In the genomic region with DNA sequence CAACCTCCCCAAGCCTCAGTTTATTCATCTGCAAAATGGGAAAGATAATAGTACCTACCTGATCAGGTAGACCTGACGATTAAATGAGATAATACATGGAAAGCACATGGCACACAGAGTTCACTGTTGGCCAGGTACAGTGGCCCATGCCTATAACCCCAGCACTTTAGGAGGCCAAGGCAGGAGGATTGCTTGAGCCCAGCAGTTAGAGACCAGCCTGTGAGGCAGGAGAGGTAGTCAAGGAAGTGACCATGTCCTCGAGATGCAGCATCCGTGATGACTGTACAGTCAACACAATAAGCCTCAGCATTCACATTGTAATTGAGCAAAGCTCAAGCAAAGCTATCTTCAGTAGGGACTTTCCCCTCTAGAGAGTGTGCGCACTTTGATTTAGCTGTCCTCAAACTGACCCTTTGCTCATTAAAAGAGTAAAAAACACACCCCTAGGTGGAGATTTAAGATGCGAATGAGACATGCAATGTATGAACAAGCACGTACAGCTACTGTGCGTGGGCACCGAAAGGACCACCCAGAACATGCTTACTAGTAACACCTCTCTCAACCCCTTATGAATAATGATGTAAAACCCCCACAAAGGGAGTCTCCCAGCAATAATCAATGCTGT, we compare ENCODE assay signal across 12 cellular contexts. TPM values are rescaled to one million over a fixed set of nuclear protein-coding genes. Genes with fewer than 3 reads are reported as not detected.
DNase-seq lines count a peak whose midpoint lies in the region; TF ChIP-seq lines count a peak whose summit lies in the region.
"Had no signal": no experiment of that assay in that cellular context is flagged by ENCODE, and none has a peak within 500 bp of the region (broad histone marks: within the 10 kb centered on the region; RNA-seq: fewer than 3 reads in every experiment).

No MANE protein-coding gene starts in this region.

- peaks cover 13% of the 10 kb centered on the region for H3K36me3 ChIP-seq in Karpas-422 (ENCODE audit: insufficient read depth, low read length)
- peaks cover 0 to 31% (median 26%) of the 10 kb centered on the region in 6 donors for H3K36me3 ChIP-seq in spleen

- peaks cover 17% of the 10 kb centered on the region for H3K36me3 Mint-ChIP-seq in activated naive CD4-positive, alpha-beta T cell treated with anti-CD3 and anti-CD28 coated beads, Interleukin-2, amount 50 U/mL, for 24 hours

- no peaks in the 10 kb centered on the region for H4K20me1 ChIP-seq in Karpas-422 (ENCODE audit: insufficient read depth, low read depth, low read length)

- POLR2A ChIA-PET in HEK293T (lab: Yijun Ruan, JAX), result no interaction called here

- H3K9me3 Mint-ChIP-seq in activated naive CD4-positive, alpha-beta T cell treated with anti-CD3 and anti-CD28 coated beads, Interleukin-2, amount 50 U/mL, for 24 hours, result no peaks in the 10 kb centered on the region

- no peaks in the 10 kb centered on the region for H3K9me3 ChIP-seq in Karpas-422 (ENCODE audit: low read length)
- no peaks in the 10 kb centered on the region for H3K9me3 ChIP-seq in spleen
- H3K9me3 ChIP-seq: transverse colon had no signal

- no peak overlapping the region for H2AFZ ChIP-seq in Karpas-422 (ENCODE audit: low read length)

- H3K27ac ChIP-seq in Karpas-422 (ENCODE audit: low read length) (no peak overlapping the region), spleen (peak overlapping the region in 1 of 8 donors; percentile 33)
- H3K27ac ChIP-seq: transverse colon had no signal

- H3K27me3 ChIP-seq in Karpas-422 (ENCODE audit: low read length) (no peaks in the 10 kb centered on the region), spleen (replicated peaks in 1 of 7) (no peaks in the 10 kb centered on the region)
- H3K27me3 ChIP-seq: transverse colon had no signal

- no peak for TF ChIP-seq POLR2A in spleen (IDR thresholded peaks at IDR 0.05)

- H3K4me1 ChIP-seq in Karpas-422 (ENCODE audit: low read length) (peaks cover 23% of the 10 kb centered on the region), spleen (peaks cover 21 to 71% (median 32%) of the 10 kb centered on the region in 6 donors)

- DNase-seq in activated naive CD4-positive, alpha-beta T cell treated with anti-CD3 and anti-CD28 coated beads, Interleukin-2, amount 50 U/mL, for 16 hours, result no peak
- DNase-seq in Karpas-422 (no peak), fibroblast of villous mesenchyme (ENCODE audit: low read depth) (peak; percentile 46), ureter (ENCODE audit: low spot score) (peak; percentile 9), spleen (no peak), HEK293T (ENCODE audit: extremely low spot score) (no peak), SIG-M5 treated with dmso at 0.1 percent for 504 hours (lab: John Stamatoyannopoulos, UW; ENCODE audit: unreplicated experiment) (no peak)
- DNase-seq: activated naive CD4-positive, alpha-beta T cell; NCI-H524 treated with DMSO at 0.1 percent for 48 hours; SIG-M5; transverse colon had no signal

- H3K9me2 ChIP-seq in Karpas-422 (replicated peaks; ENCODE audit: insufficient read depth, low read length), result no peaks in the 10 kb centered on the region

- H3K79me2 ChIP-seq in Karpas-422 (ENCODE audit: low read length), result no peaks in the 10 kb centered on the region

- intact Hi-C loops in spleen (cut with DNase I; ENCODE audit: low total_unique reads), result no loop called here

- H3K4me3 ChIP-seq in Karpas-422 (ENCODE audit: low read length) (no peak overlapping the region), fibroblast of villous mesenchyme (ENCODE audit: low read depth, low read length) (no peak overlapping the region), spleen (no peak overlapping the region)
- H3K4me3 ChIP-seq: transverse colon had no signal

- H3K4me1 Mint-ChIP-seq in activated naive CD4-positive, alpha-beta T cell treated with anti-CD3 and anti-CD28 coated beads, Interleukin-2, amount 50 U/mL, for 24 hours, result peaks cover 93% of the 10 kb centered on the region

- peak overlapping the region; percentile 65 for H3K27ac Mint-ChIP-seq in activated naive CD4-positive, alpha-beta T cell treated with anti-CD3 and anti-CD28 coated beads, Interleukin-2, amount 50 U/mL, for 24 hours

- 51 to 75% (median 72%) methylated on average over 8 of the region's 8 CpGs for WGBS in spleen, 5 donors

- TF ChIP-seq CTCF in fibroblast of villous mesenchyme (IDR thresholded peaks at IDR 0.05; ENCODE audit: insufficient read depth, low read depth, low read length), result no peak
- no peak for TF ChIP-seq CTCF in spleen (IDR thresholded peaks at IDR 0.05 in 8 of 11, conservative IDR thresholded peaks at IDR 0.05 in 3 of 11)

- H3K27me3 Mint-ChIP-seq in activated naive CD4-positive, alpha-beta T cell treated with anti-CD3 and anti-CD28 coated beads, Interleukin-2, amount 50 U/mL, for 24 hours, result no peaks in the 10 kb centered on the region

- CTCF ChIA-PET in HEK293T (lab: Yijun Ruan, JAX), result interaction anchor here (0.6 to 1.5 kb wide), 2 partner anchors 46 to 768 kb away, joined by 4 to 6 read pairs; no protein-coding TSS in a partner anchor

- H3K9ac ChIP-seq in Karpas-422 (ENCODE audit: low read length), result no peak overlapping the region

- H3K4me2 ChIP-seq in Karpas-422 (ENCODE audit: low read depth, low read length, poor library complexity, severe bottlenecking), result peak overlapping the region; percentile 42

- no peak overlapping the region for H3K4me3 Mint-ChIP-seq in activated naive CD4-positive, alpha-beta T cell treated with anti-CD3 and anti-CD28 coated beads, Interleukin-2, amount 50 U/mL, for 24 hours

TF ChIP-seq in HEK293T, 16 proteins besides CTCF, POLR2A, EP300 and RAD21:
- TF ChIP-seq, protein P1, sequence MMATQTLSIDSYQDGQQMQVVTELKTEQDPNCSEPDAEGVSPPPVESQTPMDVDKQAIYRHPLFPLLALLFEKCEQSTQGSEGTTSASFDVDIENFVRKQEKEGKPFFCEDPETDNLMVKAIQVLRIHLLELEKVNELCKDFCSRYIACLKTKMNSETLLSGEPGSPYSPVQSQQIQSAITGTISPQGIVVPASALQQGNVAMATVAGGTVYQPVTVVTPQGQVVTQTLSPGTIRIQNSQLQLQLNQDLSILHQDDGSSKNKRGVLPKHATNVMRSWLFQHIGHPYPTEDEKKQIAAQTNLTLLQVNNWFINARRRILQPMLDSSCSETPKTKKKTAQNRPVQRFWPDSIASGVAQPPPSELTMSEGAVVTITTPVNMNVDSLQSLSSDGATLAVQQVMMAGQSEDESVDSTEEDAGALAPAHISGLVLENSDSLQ (IDR thresholded peaks at IDR 0.05), result no peak
- TF ChIP-seq SUZ12 (IDR thresholded peaks at IDR 0.05), result no peak
- no peak for TF ChIP-seq LEF1 (IDR thresholded peaks at IDR 0.05; ENCODE audit: borderline replicate concordance)
- no peak for TF ChIP-seq FOXK2 (IDR thresholded peaks at IDR 0.05)
- no peak for TF ChIP-seq BHLHE40 (IDR thresholded peaks at IDR 0.05; ENCODE audit: borderline replicate concordance)
- no peak for TF ChIP-seq FOXA1 (IDR thresholded peaks at IDR 0.05)
- no peak for TF ChIP-seq HDGF (IDR thresholded peaks at IDR 0.05; ENCODE audit: borderline replicate concordance)

RNA-seq across cellular contexts. Expression of gene ISCU, which starts 9.9 kb away (rescaled TPM):
- total RNA-seq in Karpas-422 (2014; rRNA removed; shearing (Covaris generic); ENCODE audit: low replicate concordance), result 60.9 and 102 TPM in 2 replicates
- total RNA-seq in fibroblast of villous mesenchyme, result 105 TPM in 2 replicates
- total RNA-seq in ureter, result 131 TPM
- 100 to 1,000 TPM in 6 of 7 donors, 10 to 100 TPM in 1; 98.9 to 220 (median 144) TPM for total RNA-seq in spleen
- 100 to 1,000 TPM; 182 to 204 (median 187) TPM for polyA plus RNA-seq in spleen

RNA-seq across cellular contexts. Expression of gene SART3, which starts 11.3 kb away (rescaled TPM):
- total RNA-seq in Karpas-422 (2014; rRNA removed; shearing (Covaris generic); ENCODE audit: low replicate concordance), result 89.4 and 108 TPM in 2 replicates
- total RNA-seq in fibroblast of villous mesenchyme (41.2 and 59.2 TPM in 2 replicates), ureter (64.9 TPM), spleen (100 to 1,000 TPM in 1 of 7 donors, 10 to 100 TPM in 6; 61.4 to 118 (median 72.1) TPM)
- polyA plus RNA-seq in spleen, result 10 to 100 TPM; 13.1 to 19.8 (median 14.6) TPM

RNA-seq across cellular contexts. Expression of gene TMEM119, which starts 25.6 kb away (rescaled TPM):
- total RNA-seq in Karpas-422 (2014; rRNA removed; shearing (Covaris generic); ENCODE audit: low replicate concordance), result not detected in 2 replicates
- 83.3 and 186 TPM in 2 replicates for total RNA-seq in fibroblast of villous mesenchyme
- total RNA-seq in ureter, result 15.9 TPM
- 10 to 100 TPM in 5 of 7 donors, 1 to 10 TPM in 2; 8.8 to 23.8 (median 14.1) TPM for total RNA-seq in spleen
- 10 to 100 TPM; 17.7 to 50.0 (median 34.8) TPM for polyA plus RNA-seq in spleen

RNA-seq across cellular contexts. Expression of gene FICD, which starts 57.2 kb away (rescaled TPM):
- 4.0 and 5.5 TPM in 2 replicates for total RNA-seq in Karpas-422 (2014; rRNA removed; shearing (Covaris generic); ENCODE audit: low replicate concordance)
- 8.1 and 9.9 TPM in 2 replicates for total RNA-seq in fibroblast of villous mesenchyme
- 6.4 TPM for total RNA-seq in ureter
- total RNA-seq in spleen, result 10 to 100 TPM in 1 of 7 donors, 1 to 10 TPM in 6; 5.9 to 12.7 (median 8.7) TPM
- 1 to 10 TPM; 1.1 to 2.3 (median 1.1) TPM for polyA plus RNA-seq in spleen

Comparison
In these comparisons a context has a peak if more than half of its experiments do, and no peak if none do; other contexts are left out.
1. DNase-seq: peak in fibroblast of villous mesenchyme (single experiment) and ureter (single experiment); none in activated naive CD4-positive, alpha-beta T cell treated with anti-CD3 and anti-CD28 coated beads, Interleukin-2, amount 50 U/mL, for 16 hours (single experiment), Karpas-422 (single experiment), spleen (single experiment), HEK293T (single experiment) and SIG-M5 treated with dmso at 0.1 percent for 504 hours (single experiment).